ENCODE assay signal across 9 cellular contexts in genomic region chr9:89815903-89816573, GRCh38.
A peak's percentile ranks its signal among the peaks of the same experiment; 100 is the strongest.
DNase-seq lines count a peak whose midpoint lies in the region; ATAC-seq, FAIRE-seq and TF ChIP-seq lines count a peak whose summit lies in the region.
"Had no signal": no experiment of that assay in that cellular context is flagged by ENCODE, and none has a peak within 500 bp of the region (broad histone marks: within the 10 kb centered on the region; RNA-seq: fewer than 3 reads in every experiment).

No MANE protein-coding gene starts in this region.

- no peak for TF ChIP-seq EP300 in suprapubic skin (IDR thresholded peaks at IDR 0.05)

- TF ChIP-seq POLR2A in GM12892 (IDR thresholded peaks at IDR 0.05; ENCODE audit: low read depth, low read length) (0 out of 2 replicates have a peak, but pooled peaks have one; percentile 45), suprapubic skin (IDR thresholded peaks at IDR 0.05) (no peak)

- H3K4me3 ChIP-seq in left ventricle myocardium inferior, result no peak overlapping the region
- no peak overlapping the region for H3K4me3 ChIP-seq in suprapubic skin

- H3K9me3 ChIP-seq in left ventricle myocardium inferior (replicated peaks) (no peaks in the 10 kb centered on the region), suprapubic skin (no peaks in the 10 kb centered on the region)

- H3K27ac ChIP-seq in left ventricle myocardium inferior (replicated peaks) (peak overlapping the region; percentile 52), suprapubic skin (no peak overlapping the region)

- DNase-seq in GM12892 (ENCODE audit: insufficient read length) (peak; percentile 61), left ventricle myocardium inferior (peak; percentile 72), SKM-1 (lab: John Stamatoyannopoulos, UW; ENCODE audit: unreplicated experiment) (no peak), amniotic stem cell (lab: John Stamatoyannopoulos, UW) (no peak), suprapubic skin (ENCODE audit: low spot score in 2 of 2) (no peak), DMS153 (lab: John Stamatoyannopoulos, UW) (no peak)
- DNase-seq: NCI-H1436 had no signal

- H3K4me1 ChIP-seq in left ventricle myocardium inferior (peaks cover 35% of the 10 kb centered on the region), suprapubic skin (peaks cover 5% of the 10 kb centered on the region)

- intact Hi-C loops in left ventricle myocardium inferior (cut with micrococcal nuclease), result no loop called here

- H3K27me3 ChIP-seq in left ventricle myocardium inferior (ENCODE audit: low read depth) (no peaks in the 10 kb centered on the region), suprapubic skin (peaks cover 6% of the 10 kb centered on the region)

- ATAC-seq in GM19463 (IDR thresholded peaks at IDR 0.05; ENCODE audit: unreplicated experiment) (peak; percentile 92), HG03159 (IDR thresholded peaks at IDR 0.05; ENCODE audit: unreplicated experiment) (peak; percentile 84)

- TF ChIP-seq CTCF in left ventricle myocardium inferior (IDR thresholded peaks at IDR 0.05; ENCODE audit: borderline replicate concordance) (no peak), suprapubic skin (IDR thresholded peaks at IDR 0.05) (no peak)

- FAIRE-seq in GM12892 (lab: Jason Lieb, UNC), result peak; percentile 95

- H3K36me3 ChIP-seq in left ventricle myocardium inferior, result no peaks in the 10 kb centered on the region
- no peaks in the 10 kb centered on the region for H3K36me3 ChIP-seq in suprapubic skin

- WGBS in suprapubic skin, result 44% methylated on average over 8 of the region's 10 CpGs

Comparison
In these comparisons a context has a peak if more than half of its experiments do, and no peak if none do; other contexts are left out.
1. DNase-seq: peak in GM12892 (single experiment) and left ventricle myocardium inferior (single experiment); none in SKM-1 (single experiment), amniotic stem cell (single experiment), suprapubic skin (0 of 2) and DMS153 (single experiment).